ENCODE assay signal across 8 cellular contexts in the genomic region with DNA sequence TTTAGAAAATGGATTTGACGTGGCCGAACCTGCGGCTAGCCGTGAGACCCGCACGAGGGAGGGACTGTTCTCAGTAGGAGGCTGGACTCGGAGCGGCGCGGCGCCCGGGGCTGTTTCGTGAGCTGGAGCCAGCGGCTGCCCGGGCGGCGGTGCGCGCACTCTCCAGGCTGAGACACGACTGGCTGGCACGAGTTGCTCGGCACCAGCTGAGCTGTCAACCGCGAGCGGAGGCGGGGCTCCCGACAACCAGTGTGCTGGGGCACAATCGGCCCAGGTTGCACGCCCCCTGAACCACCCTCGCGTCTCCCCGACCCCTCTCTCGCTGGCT. TPM values are rescaled to one million over a fixed set of nuclear protein-coding genes. Genes with fewer than 3 reads are reported as not detected.
A peak's percentile ranks its signal among the peaks of the same experiment; 100 is the strongest.
DNase-seq lines count a peak whose midpoint lies in the region; ATAC-seq, FAIRE-seq and TF ChIP-seq lines count a peak whose summit lies in the region.
"Not testable (repeated sequence)": the region's sequence is repeated elsewhere in the genome, so short reads cannot be mapped to it uniquely, and the experiment has no call there.

No MANE protein-coding gene starts in this region.

- H3K36me3 Mint-ChIP-seq in naive thymus-derived CD4-positive, alpha-beta T cell = not testable (repeated sequence)

- peak overlapping the region; percentile 58 for H3K9ac ChIP-seq in adipocyte (ENCODE audit: low read length)
- peak overlapping the region in 1 of 3 donors; percentile 57 for H3K9ac ChIP-seq in skeletal muscle tissue (ENCODE audit: low read depth in 1 of 3, low read length in 3 of 3)

- not testable (repeated sequence) for TF ChIP-seq CTCF in A549 (IDR thresholded peaks at IDR 0.05); foreskin keratinocyte (conservative IDR thresholded peaks at IDR 0.05)

- H3K4me2 ChIP-seq in A549 = not testable (repeated sequence)

- not testable (repeated sequence) for H3K9me3 Mint-ChIP-seq in naive thymus-derived CD4-positive, alpha-beta T cell

- not testable (repeated sequence) for FAIRE-seq in A549 (lab: Jason Lieb, UNC)

- TF ChIP-seq RAD21 in A549 (conservative IDR thresholded peaks at IDR 0.05 in 1 of 2, IDR thresholded peaks at IDR 0.05 in 1 of 2) = not testable (repeated sequence)

- H3K27me3 Mint-ChIP-seq in naive thymus-derived CD4-positive, alpha-beta T cell = not testable (repeated sequence)

- not testable (repeated sequence) for DNase-seq in A549 (ENCODE audit: low read depth in 1 of 2, low spot score in 1 of 2); adipocyte (ENCODE audit: low read depth); foreskin keratinocyte
- DNase-seq in activated CD4-positive, alpha-beta T cell treated with anti-CD3 and anti-CD28 coated beads, Interleukin-2, amount 50 U/mL, for 48 hours = peak; percentile 31 to 37
- DNase-seq in naive thymus-derived CD4-positive, alpha-beta T cell = peak in 6 of 9 donors; percentile 2 to 40 (median 18)

- WGBS in A549 (ENCODE audit: missing lambda C conversion rate) = no CpG with 5 or more reads among the region's 33 CpGs

- not testable (repeated sequence) for H3K4me1 ChIP-seq in A549; adipocyte (ENCODE audit: control insufficient read depth, insufficient read depth, low read length); foreskin keratinocyte; naive thymus-derived CD4-positive, alpha-beta T cell (ENCODE audit: control insufficient read depth in 2 of 2, insufficient read depth in 2 of 2, low read length in 2 of 2); skeletal muscle tissue (ENCODE audit: control insufficient read depth in 3 of 3, insufficient read depth in 3 of 3, low read length in 3 of 3)

- H3K9me3 ChIP-seq in A549; adipocyte (ENCODE audit: control insufficient read depth, low read length); naive thymus-derived CD4-positive, alpha-beta T cell (ENCODE audit: control insufficient read depth in 2 of 3, low read length in 3 of 3); skeletal muscle tissue (ENCODE audit: control insufficient read depth in 3 of 3, low read length in 3 of 3): not testable (repeated sequence)

- not testable (repeated sequence) for H3K27ac Mint-ChIP-seq in naive thymus-derived CD4-positive, alpha-beta T cell

- H3K27ac ChIP-seq in A549; foreskin keratinocyte; naive thymus-derived CD4-positive, alpha-beta T cell (ENCODE audit: low read depth, low read length): not testable (repeated sequence)
- H3K27ac ChIP-seq in skeletal muscle tissue (ENCODE audit: low read depth, low read length) = peak overlapping the region; percentile 66

- H3K36me3 ChIP-seq in adipocyte (ENCODE audit: control insufficient read depth, insufficient read depth, low read length, severe bottlenecking); naive thymus-derived CD4-positive, alpha-beta T cell (ENCODE audit: control insufficient read depth in 2 of 3, insufficient read depth in 3 of 3, low read length in 3 of 3); skeletal muscle tissue (ENCODE audit: control insufficient read depth in 3 of 3, insufficient read depth in 3 of 3, low read length in 3 of 3): not testable (repeated sequence)

- H3K4me3 ChIP-seq in A549; naive thymus-derived CD4-positive, alpha-beta T cell (ENCODE audit: low read length); skeletal muscle tissue (ENCODE audit: low read length in 3 of 3): not testable (repeated sequence)
- peak overlapping the region; percentile 70 for H3K4me3 ChIP-seq in adipocyte (ENCODE audit: low read length)

- not testable (repeated sequence) for TF ChIP-seq POLR2A in A549 (IDR thresholded peaks at IDR 0.05; ENCODE audit: low read length)

- not testable (repeated sequence) for H3K27me3 ChIP-seq in adipocyte (replicated peaks; ENCODE audit: control insufficient read depth, insufficient read depth, low read length); foreskin keratinocyte; naive thymus-derived CD4-positive, alpha-beta T cell (ENCODE audit: control insufficient read depth in 2 of 2, insufficient read depth in 2 of 2, low read length in 2 of 2); skeletal muscle tissue (ENCODE audit: control insufficient read depth in 3 of 3, insufficient read depth in 3 of 3, low read length in 3 of 3)

- ATAC-seq in A549 = peak; percentile 82 to 93
- peak; percentile 65 for ATAC-seq in GM19035 (IDR thresholded peaks at IDR 0.05; ENCODE audit: unreplicated experiment)
- peak; percentile 50 for ATAC-seq in HG03159 (IDR thresholded peaks at IDR 0.05; ENCODE audit: unreplicated experiment)
- peak; percentile 97 for ATAC-seq in foreskin keratinocyte
- ATAC-seq in naive thymus-derived CD4-positive, alpha-beta T cell = peak; percentile 98

- H3K4me3 Mint-ChIP-seq in naive thymus-derived CD4-positive, alpha-beta T cell = peak overlapping the region in 9 of 10 donors; percentile 65 to 89 (median 79)

- POLR2A ChIA-PET in A549 (lab: Yijun Ruan, JAX); naive thymus-derived CD4-positive, alpha-beta T cell (lab: Charles Lee): not testable (repeated sequence)

- intact Hi-C loops in naive thymus-derived CD4-positive, alpha-beta T cell (cut with micrococcal nuclease) = not testable (repeated sequence)

- TF ChIP-seq EP300 in A549 (IDR thresholded peaks at IDR 0.05) = not testable (repeated sequence)

- H3K4me1 Mint-ChIP-seq in naive thymus-derived CD4-positive, alpha-beta T cell = not testable (repeated sequence)

- CTCF ChIA-PET in A549 (lab: Yijun Ruan, JAX); naive thymus-derived CD4-positive, alpha-beta T cell (lab: Charles Lee): not testable (repeated sequence)

RNA-seq across cellular contexts. Expression of a gene that starts 58.5 kb away (rescaled TPM):
- polyA plus RNA-seq in A549 (2011; rRNA removed) = 6.0 and 6.4 TPM in 2 replicates
- polyA plus RNA-seq in A549 (2012; cell fraction: cytosol; rRNA removed) = 1.4 and 1.6 TPM in 2 replicates
- 2.1 and 2.6 TPM in 2 replicates for polyA plus RNA-seq in A549 (2012; cell fraction: nucleus; rRNA removed)
- 3.4 to 3.9 TPM (median 3.6 TPM) in 3 replicates for polyA plus RNA-seq in A549 (2017; fragmentation: RNase III; extraction: RNeasy Plus Mini Kit Qiagen cat#74134 plus additional on column Dnase treatment)
- polyA minus RNA-seq in A549 (2011; rRNA and poly(A)+ RNA removed) = 7.5 and 7.9 TPM in 2 replicates
- total RNA-seq in foreskin keratinocyte = 11.2 and 17.6 TPM in 2 replicates
- 2.3 and 3.6 TPM in 2 replicates for polyA plus RNA-seq in foreskin keratinocyte
- 10 to 100 TPM in 4 of 5 experiments, 1 to 10 TPM in 1; 9.9 to 77.3 (median 39.1) TPM for total RNA-seq in naive thymus-derived CD4-positive, alpha-beta T cell
- polyA plus RNA-seq in naive thymus-derived CD4-positive, alpha-beta T cell = 1 to 10 TPM; 6.0 to 9.4 TPM
- 27.1 TPM for total RNA-seq in skeletal muscle tissue
